Comparison of ENCODE assay signal across 17 cellular contexts in the genomic region with DNA sequence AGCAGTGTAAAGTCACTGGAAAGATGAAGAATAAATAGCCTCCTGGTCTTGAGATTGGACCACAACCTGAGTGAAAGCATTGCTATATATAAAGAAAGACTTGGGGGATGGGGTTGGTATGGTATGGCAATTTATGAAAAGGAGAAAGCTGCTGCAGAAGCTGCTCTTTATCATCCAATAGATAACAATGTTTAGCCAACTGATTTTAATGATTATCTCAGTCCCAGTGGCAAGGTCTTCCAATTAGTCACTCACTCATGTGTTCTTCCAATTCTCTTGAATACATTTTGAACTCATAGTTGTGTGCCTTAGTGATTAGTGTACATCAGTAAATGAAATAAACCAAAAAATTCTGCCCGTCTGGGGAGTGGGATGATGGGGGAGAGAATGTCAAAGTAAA. TPM values are rescaled to one million over a fixed set of nuclear protein-coding genes. Genes with fewer than 3 reads are reported as not detected.
DNase-seq lines count a peak whose midpoint lies in the region; ATAC-seq, FAIRE-seq and TF ChIP-seq lines count a peak whose summit lies in the region.
"Had no signal": no experiment of that assay in that cellular context is flagged by ENCODE, and none has a peak within 500 bp of the region (broad histone marks: within the 10 kb centered on the region; RNA-seq: fewer than 3 reads in every experiment).

No MANE protein-coding gene starts in this region.

- peak in 3 of 4 donors; percentile 48 to 84 (median 51) for ATAC-seq in right lobe of liver
- no peak for ATAC-seq in HepG2
- ATAC-seq in GM21423 (IDR thresholded peaks at IDR 0.05; ENCODE audit: unreplicated experiment): no peak
- ATAC-seq in HG02885 (IDR thresholded peaks at IDR 0.05; ENCODE audit: poor library complexity, unreplicated experiment): no peak
- ATAC-seq in gastroesophageal sphincter: no peak

- peaks cover 4% of the 10 kb centered on the region for H3K79me2 ChIP-seq in HepG2 (ENCODE audit: insufficient read depth, low read length)

- TF ChIP-seq RAD21 in HepG2 (CRISPR knock-in tag; IDR thresholded peaks at IDR 0.05): no peak

- no TSS peak for BruUV-seq in HepG2 (replicated peaks; lab: Mats Ljungman, UMichigan)

- TF ChIP-seq CTCF in right lobe of liver (IDR thresholded peaks at IDR 0.05) (no peak), HepG2 (CRISPR knock-in tag; IDR thresholded peaks at IDR 0.05) (no peak), adrenal gland (IDR thresholded peaks at IDR 0.05) (no peak), gastroesophageal sphincter (IDR thresholded peaks at IDR 0.05) (no peak)

- no peaks in the 10 kb centered on the region for H4K20me1 ChIP-seq in HepG2 (ENCODE audit: insufficient read depth, low read length)

- CTCF ChIA-PET in HepG2 (lab: Yijun Ruan, JAX; ENCODE audit: low intra/inter-chr PET ratio, low total read pairs): no interaction called here

- no peaks in the 10 kb centered on the region for H3K36me3 ChIP-seq in right lobe of liver
- peaks cover 0 to 2% of the 10 kb centered on the region in 2 experiments; a peak in 1 of 5 replicates for H3K36me3 ChIP-seq in HepG2 (replicated peaks in 1 of 2; ENCODE audit: control insufficient read depth in 1 of 2, insufficient read depth in 2 of 2, low read length in 2 of 2)
- H3K36me3 ChIP-seq in adrenal gland (replicated peaks in 1 of 2): no peaks in the 10 kb centered on the region
- no peaks in the 10 kb centered on the region for H3K36me3 ChIP-seq in MG63
- H3K36me3 ChIP-seq in gastroesophageal sphincter: no peaks in the 10 kb centered on the region

- DNase-seq in right lobe of liver (no peak), HepG2 (ENCODE audit: low spot score) (no peak), adrenal gland (no peak), kidney tubule cell (ENCODE audit: low spot score) (peak; percentile 65), MG63 (no peak)
- DNase-seq: AML-193, COR-L47, Kasumi-1, NCI-H1105 treated with DMSO at 0.1 percent for 48 hours, NCI-H1930, NCI-H446, NCI-H69, RPMI8226 had no signal

- no peak overlapping the region for H3K9ac ChIP-seq in HepG2 (ENCODE audit: insufficient read depth, low read depth, low read length)

- no peak for TF ChIP-seq EP300 in HepG2 (IDR thresholded peaks at IDR 0.05; ENCODE audit: low read depth in 2 of 2, low read length in 2 of 2)
- no peak for TF ChIP-seq EP300 in HepG2 (CRISPR knock-in tag; IDR thresholded peaks at IDR 0.05; ENCODE audit: borderline replicate concordance)
- TF ChIP-seq EP300 in gastroesophageal sphincter (IDR thresholded peaks at IDR 0.05): no peak

- POLR2A ChIA-PET in HepG2 (lab: Yijun Ruan, JAX): no interaction called here

- H3K9me3 ChIP-seq in right lobe of liver: no peaks in the 10 kb centered on the region
- no peaks in the 10 kb centered on the region for H3K9me3 ChIP-seq in HepG2 (ENCODE audit: low read length)
- H3K9me3 ChIP-seq in adrenal gland (replicated peaks in 1 of 3): no peaks in the 10 kb centered on the region
- no peaks in the 10 kb centered on the region for H3K9me3 ChIP-seq in MG63
- H3K9me3 ChIP-seq in gastroesophageal sphincter: no peaks in the 10 kb centered on the region

- WGBS in right lobe of liver (ENCODE audit: insufficient coverage, low coverage, low lambda C conversion rate, missing lambda C conversion rate): 64% methylated on average over 1 of the region's 1 CpG
- 100% methylated on average over 1 of the region's 1 CpG for WGBS in HepG2 (ENCODE audit: low lambda C conversion rate)
- WGBS in adrenal gland, 4 donors: 33 to 69% (median 47%) methylated on average over 1 of the region's 1 CpG
- 89 to 100% methylated on average over 1 of the region's 1 CpG for WGBS in gastroesophageal sphincter (ENCODE audit: low coverage in 1 of 2), 2 donors

- H3K4me2 ChIP-seq in HepG2 (ENCODE audit: low read depth, low read length): no peak overlapping the region

- in situ Hi-C loops in HepG2 (cut with HindIII; ENCODE audit: extremely low pct_ligation_motif_present, low pct_unique_long_range_greater_than_20kb): no loop called here

- intact Hi-C loops in right lobe of liver (cut with DNase I): no loop called here
- intact Hi-C loops in HepG2 (cut with micrococcal nuclease; ENCODE audit: unreplicated experiment): no loop called here
- intact Hi-C loops in adrenal gland (cut with DNase I): no loop called here

- H3K4me1 ChIP-seq in right lobe of liver (peaks cover 0 to 25% (median 4%) of the 10 kb centered on the region in 4 donors), HepG2 (ENCODE audit: insufficient read depth, low read length) (peaks cover 15% of the 10 kb centered on the region), adrenal gland (replicated peaks in 1 of 2) (peaks cover 16 to 29% of the 10 kb centered on the region in 2 donors), gastroesophageal sphincter (peaks cover 0 to 72% (median 9%) of the 10 kb centered on the region in 3 donors)

- TF ChIP-seq POLR2A in right lobe of liver (IDR thresholded peaks at IDR 0.05) (no peak), HepG2 (IDR thresholded peaks at IDR 0.05; ENCODE audit: insufficient read depth in 1 of 2, low read depth in 2 of 2, low read length in 2 of 2) (no peak), adrenal gland (IDR thresholded peaks at IDR 0.05) (no peak), gastroesophageal sphincter (IDR thresholded peaks at IDR 0.05) (no peak)

- H2AFZ ChIP-seq in HepG2 (ENCODE audit: low read length): no peak overlapping the region

- no peaks in the 10 kb centered on the region for H3K27me3 ChIP-seq in right lobe of liver
- no peaks in the 10 kb centered on the region for H3K27me3 ChIP-seq in HepG2 (ENCODE audit: control insufficient read depth in 1 of 2, insufficient read depth in 2 of 2, low read length in 2 of 2)
- H3K27me3 ChIP-seq in adrenal gland: no peaks in the 10 kb centered on the region
- no peaks in the 10 kb centered on the region for H3K27me3 ChIP-seq in MG63
- no peaks in the 10 kb centered on the region for H3K27me3 ChIP-seq in gastroesophageal sphincter

- H3K27ac ChIP-seq in right lobe of liver: no peak overlapping the region
- no peak overlapping the region for H3K27ac ChIP-seq in HepG2 (ENCODE audit: extremely low read length, insufficient read depth, low read length)
- peak overlapping the region in 3 of 5 donors; percentile 25 to 46 (median 44) for H3K27ac ChIP-seq in adrenal gland
- peak overlapping the region in 1 of 4 donors; percentile 11 for H3K27ac ChIP-seq in gastroesophageal sphincter

- no peak for FAIRE-seq in HepG2 (lab: Jason Lieb, UNC)
- FAIRE-seq: GM19239 had no signal

- no peak overlapping the region for H3K4me3 ChIP-seq in right lobe of liver
- H3K4me3 ChIP-seq in HepG2 (replicated peaks in 1 of 3; ENCODE audit: insufficient read depth in 1 of 3, low read depth in 2 of 3, low read length in 3 of 3): no peak overlapping the region
- H3K4me3 ChIP-seq in adrenal gland: no peak overlapping the region
- no peak overlapping the region for H3K4me3 ChIP-seq in MG63
- no peak overlapping the region for H3K4me3 ChIP-seq in gastroesophageal sphincter

TF ChIP-seq in HepG2, 621 proteins besides CTCF, POLR2A, EP300 and RAD21 (continues in another document):
- no peak for TF ChIP-seq SIN3A (IDR thresholded peaks at IDR 0.05; ENCODE audit: borderline replicate concordance, low read depth, low read length)
- TF ChIP-seq ZKSCAN8 (CRISPR knock-in tag; IDR thresholded peaks at IDR 0.05; ENCODE audit: borderline replicate concordance): no peak
- TF ChIP-seq ZNF160 (CRISPR knock-in tag; IDR thresholded peaks at IDR 0.05): no peak
- no peak for TF ChIP-seq GRHL1 (CRISPR knock-in tag; conservative IDR thresholded peaks at IDR 0.05)
- no peak for TF ChIP-seq MEIS2 (CRISPR knock-in tag; IDR thresholded peaks at IDR 0.05)

RNA-seq across cellular contexts. Expression of gene PLEKHA5, which starts 10.3 kb away (rescaled TPM):
- total RNA-seq in right lobe of liver (10 to 100 TPM; 14.7 to 18.7 (median 15.8) TPM), HepG2 (2016; rRNA removed; fragmentation: Illumina TruSeq; extraction: Trizol) (15.4 and 18.3 TPM in 2 replicates), adrenal gland (100 to 1,000 TPM in 4 of 8 donors, 10 to 100 TPM in 4; 26.1 to 165 (median 99.3) TPM), gastroesophageal sphincter (100 to 1,000 TPM in 1 of 4 donors, 10 to 100 TPM in 3; 34.5 to 120 (median 60.0) TPM)
- 7.4 and 7.7 TPM in 2 replicates for total RNA-seq in HepG2 (2016; cell fraction: cytosol; rRNA removed; fragmentation: Illumina TruSeq; extraction: Trizol; ENCODE audit: low read depth)
- 15.1 and 18.8 TPM in 2 replicates for total RNA-seq in HepG2 (2016; cell fraction: insoluble cytoplasmic fraction; rRNA removed; fragmentation: Illumina TruSeq; extraction: Trizol)
- 9.7 and 11.5 TPM in 2 replicates for total RNA-seq in HepG2 (2016; cell fraction: membrane; rRNA removed; fragmentation: Illumina TruSeq; extraction: Trizol)
- total RNA-seq in HepG2 (2016; cell fraction: nucleus; rRNA removed; fragmentation: Illumina TruSeq; extraction: Trizol): 37.5 TPM in 2 replicates
- polyA plus RNA-seq in HepG2 (2011; rRNA removed) (4.2 TPM in 2 replicates), adrenal gland (10 to 100 TPM; 32.4 to 60.5 (median 47.5) TPM)
- polyA plus RNA-seq in HepG2 (2011; cell fraction: cytosol; rRNA removed): 1.9 and 3.2 TPM in 2 replicates
- polyA plus RNA-seq in HepG2 (2011; cell fraction: nucleus; rRNA removed): 4.5 and 5.1 TPM in 2 replicates
- polyA plus RNA-seq in HepG2 (2012): 8.3 and 9.2 TPM in 2 replicates
- polyA plus RNA-seq in HepG2 (2016; cell fraction: cytosol; fragmentation: Illumina TruSeq; extraction: Trizol; ENCODE audit: low read depth): 2.1 and 2.5 TPM in 2 replicates
- polyA plus RNA-seq in HepG2 (2016; cell fraction: insoluble cytoplasmic fraction; fragmentation: Illumina TruSeq; extraction: Trizol; ENCODE audit: low read depth): 18.8 and 19.1 TPM in 2 replicates
- polyA plus RNA-seq in HepG2 (2016; cell fraction: membrane; fragmentation: Illumina TruSeq; extraction: Trizol; ENCODE audit: low read depth): 5.4 and 6.0 TPM in 2 replicates
- 18.7 and 20.9 TPM in 2 replicates for polyA plus RNA-seq in HepG2 (2016; cell fraction: nucleus; fragmentation: Illumina TruSeq; extraction: Trizol; ENCODE audit: insufficient read depth, low read depth)
- 6.9 and 7.2 TPM in 2 replicates for polyA minus RNA-seq in HepG2 (2011; rRNA and poly(A)+ RNA removed; ENCODE audit: low replicate concordance)
- polyA minus RNA-seq in HepG2 (2011; cell fraction: cytosol; rRNA and poly(A)+ RNA removed): 5.7 and 7.0 TPM in 2 replicates
- polyA minus RNA-seq in HepG2 (2011; cell fraction: nucleus; rRNA and poly(A)+ RNA removed): 47.4 and 51.5 TPM in 2 replicates
- total RNA-seq in MG63 (2014; rRNA removed; shearing (Covaris generic); ENCODE audit: low replicate concordance): 4.6 and 8.8 TPM in 2 replicates

Comparison
In these comparisons a context has a peak if more than half of its experiments do, and no peak if none do; other contexts are left out.
1. ATAC-seq: peak in right lobe of liver (3 of 4); none in HepG2 (single experiment), GM21423 (single experiment), HG02885 (single experiment) and gastroesophageal sphincter (single experiment).
2. H3K27ac ChIP-seq: peak in adrenal gland (3 of 5); none in right lobe of liver (0 of 3) and HepG2 (single experiment).